Comparison of ENCODE assay signal across 9 cellular contexts in the genomic region with DNA sequence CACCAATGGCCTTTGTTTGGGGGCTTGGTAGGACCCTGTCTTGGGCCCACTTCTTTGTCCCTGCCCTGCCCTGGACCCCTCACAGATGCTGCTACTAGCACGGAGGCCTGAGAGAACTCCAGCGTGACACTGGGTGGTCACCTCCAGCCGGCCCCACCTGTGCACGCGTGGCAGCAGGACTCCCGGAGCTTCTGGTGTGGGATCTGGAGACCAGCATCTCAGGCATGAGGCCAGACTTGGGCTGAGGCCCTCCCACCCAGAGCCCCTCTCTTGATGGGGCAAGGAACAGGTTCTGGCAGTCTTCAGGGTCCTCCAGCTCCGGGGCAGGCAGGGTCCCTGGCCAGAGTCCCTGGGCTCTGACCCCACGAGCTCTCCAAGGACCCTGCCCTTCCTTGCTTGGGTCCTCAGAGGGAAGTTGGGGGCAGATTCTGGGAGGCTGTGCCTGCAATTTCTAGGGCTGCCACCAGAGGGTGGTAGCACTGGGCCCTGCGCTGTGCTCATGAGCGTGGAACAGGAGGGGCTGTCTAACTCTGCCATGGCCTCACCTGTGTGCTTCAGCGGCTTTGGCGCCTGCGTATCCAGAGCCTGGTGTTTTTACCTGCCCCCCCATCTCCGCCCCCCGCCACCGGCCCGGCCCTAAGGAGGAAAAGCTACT. TPM values are rescaled to one million over a fixed set of nuclear protein-coding genes. Genes with fewer than 3 reads are reported as not detected.
A peak's percentile ranks its signal among the peaks of the same experiment; 100 is the strongest.
DNase-seq lines count a peak whose midpoint lies in the region; ATAC-seq and TF ChIP-seq lines count a peak whose summit lies in the region.
"Had no signal": no experiment of that assay in that cellular context is flagged by ENCODE, and none has a peak within 500 bp of the region (broad histone marks: within the 10 kb centered on the region; RNA-seq: fewer than 3 reads in every experiment).

No MANE protein-coding gene starts in this region.

- WGBS in liver = 74% methylated on average over 17 of the region's 17 CpGs

- no peak overlapping the region for H3K27ac ChIP-seq in liver (ENCODE audit: low read depth in 1 of 2, low read length in 2 of 2)
- H3K27ac ChIP-seq in effector memory CD4-positive, alpha-beta T cell (ENCODE audit: insufficient read depth, low read length, poor library complexity, severe bottlenecking) = no peak overlapping the region

- H3K4me3 ChIP-seq in BE2C (ENCODE audit: low read depth, low read length) (no peak overlapping the region), WI38 (ENCODE audit: low read depth, low read length) (no peak overlapping the region), liver (ENCODE audit: low read depth in 1 of 3, low read length in 3 of 3) (no peak overlapping the region)
- no peak overlapping the region for H3K4me3 ChIP-seq in effector memory CD4-positive, alpha-beta T cell (ENCODE audit: insufficient read depth, low read depth, low read length, poor library complexity, severe bottlenecking)

- H3K27me3 ChIP-seq in BE2C = peaks cover 42% of the 10 kb centered on the region
- H3K27me3 ChIP-seq in liver (ENCODE audit: control insufficient read depth in 4 of 4, insufficient read depth in 4 of 4, low read length in 3 of 4) = peaks cover 0 to 2% (median 0%) of the 10 kb centered on the region in 4 donors
- peaks cover 23% of the 10 kb centered on the region for H3K27me3 ChIP-seq in effector memory CD4-positive, alpha-beta T cell (replicated peaks; ENCODE audit: control insufficient read depth, insufficient read depth, low read length, poor library complexity, severe bottlenecking)

- no peak for DNase-seq in BE2C
- no peak for DNase-seq in effector memory CD4-positive, alpha-beta T cell
- DNase-seq in NCI-H1092 treated with DMSO at 0.1 percent for 48 hours (lab: John Stamatoyannopoulos, UW) = no peak
- DNase-seq: T-helper 17 cell had no signal

- H3K36me3 ChIP-seq in BE2C (peaks cover 4% of the 10 kb centered on the region; the same call in 1 of the 2 replicates), liver (ENCODE audit: control insufficient read depth in 4 of 4, insufficient read depth in 3 of 4, low read depth in 1 of 4, low read length in 3 of 4) (peaks cover 0 to 3% (median under 1%) of the 10 kb centered on the region in 4 donors)
- no peaks in the 10 kb centered on the region for H3K36me3 ChIP-seq in effector memory CD4-positive, alpha-beta T cell (ENCODE audit: control insufficient read depth, insufficient read depth, low read length)

- no peak for ATAC-seq in HG03196 (IDR thresholded peaks at IDR 0.05; ENCODE audit: unreplicated experiment)
- ATAC-seq in HG02973 (IDR thresholded peaks at IDR 0.05; ENCODE audit: unreplicated experiment) = no peak
- ATAC-seq: T-helper 17 cell had no signal

- no peak overlapping the region for H3K9ac ChIP-seq in liver (ENCODE audit: low read depth in 1 of 2, low read length in 2 of 2)

- TF ChIP-seq CTCF in BE2C (IDR thresholded peaks at IDR 0.05; ENCODE audit: low read depth, low read length) (peak; percentile 68), GM12873 (IDR thresholded peaks at IDR 0.05; ENCODE audit: insufficient read depth, low read depth, low read length, missing control alignments) (peak; percentile 81), WI38 (IDR thresholded peaks at IDR 0.05; ENCODE audit: low read depth, low read length) (peak; percentile 53), liver (IDR thresholded peaks at IDR 0.05; ENCODE audit: low read depth, low read length, missing input control) (peak; percentile 18)

- no peak for TF ChIP-seq RAD21 in liver (IDR thresholded peaks at IDR 0.05)

- H3K9me3 ChIP-seq in BE2C (peaks cover 5% of the 10 kb centered on the region; the same call in 1 of the 2 replicates), liver (ENCODE audit: control insufficient read depth in 4 of 4, low read length in 3 of 4) (peaks cover 0 to 3% (median 0%) of the 10 kb centered on the region in 4 donors)
- no peaks in the 10 kb centered on the region for H3K9me3 ChIP-seq in effector memory CD4-positive, alpha-beta T cell (ENCODE audit: control insufficient read depth, low read length)

- peaks cover 7% of the 10 kb centered on the region; the same call in 1 of the 2 replicates for H3K4me1 ChIP-seq in BE2C
- peaks cover 6 to 15% (median 11%) of the 10 kb centered on the region in 4 donors for H3K4me1 ChIP-seq in liver (ENCODE audit: control insufficient read depth in 4 of 4, insufficient read depth in 4 of 4, low read length in 3 of 4)
- peaks cover 35% of the 10 kb centered on the region for H3K4me1 ChIP-seq in effector memory CD4-positive, alpha-beta T cell (ENCODE audit: control insufficient read depth, insufficient read depth, low read length, poor library complexity, severe bottlenecking)

TF ChIP-seq in liver, 16 proteins besides CTCF, POLR2A, EP300 and RAD21:
- no peak for TF ChIP-seq HNF4A (conservative IDR thresholded peaks at IDR 0.05)
- TF ChIP-seq YY1 (IDR thresholded peaks at IDR 0.05) = no peak
- no peak for TF ChIP-seq SP1 (IDR thresholded peaks at IDR 0.05)

RNA-seq across cellular contexts. Expression of gene BAIAP3, which starts 3.1 kb away (rescaled TPM):
- 0.96 TPM for polyA plus RNA-seq in BE2C (2012; ENCODE audit: insufficient read depth, insufficient read length, low read depth)
- 1 to 10 TPM; 2.3 to 2.8 TPM for total RNA-seq in liver
- 1 to 10 TPM; 1.6 to 3.8 TPM for polyA plus RNA-seq in liver

RNA-seq across cellular contexts. Expression of gene UBE2I, which starts 21.0 kb away (rescaled TPM):
- 219 TPM for polyA plus RNA-seq in BE2C (2012; ENCODE audit: insufficient read depth, insufficient read length, low read depth)
- 10 to 100 TPM; 21.8 to 23.9 TPM for total RNA-seq in liver
- polyA plus RNA-seq in liver = 10 to 100 TPM; 19.4 to 23.2 TPM

RNA-seq across cellular contexts. Expression of gene TSR3, which starts 21.3 kb away (rescaled TPM):
- polyA plus RNA-seq in BE2C (2012; ENCODE audit: insufficient read depth, insufficient read length, low read depth) = 122 TPM
- total RNA-seq in liver = 10 to 100 TPM; 20.3 to 29.5 TPM
- 10 to 100 TPM; 28.3 to 29.9 TPM for polyA plus RNA-seq in liver

RNA-seq across cellular contexts. Expression of gene GNPTG, which starts 21.3 kb away (rescaled TPM):
- 61.1 TPM for polyA plus RNA-seq in BE2C (2012; ENCODE audit: insufficient read depth, insufficient read length, low read depth)
- total RNA-seq in liver = 10 to 100 TPM; 24.4 to 31.4 TPM
- 10 to 100 TPM; 50.7 to 79.6 TPM for polyA plus RNA-seq in liver

Comparison
In these comparisons a context has a peak if more than half of its experiments do, and no peak if none do; other contexts are left out.
1. CTCF ChIP-seq: peak in every context shown above with its lines; median percentile 81 in GM12873; 68 in BE2C; 53 in WI38; 18 in liver.